Comparison of ENCODE assay signal across 10 cellular contexts in the genomic region with DNA sequence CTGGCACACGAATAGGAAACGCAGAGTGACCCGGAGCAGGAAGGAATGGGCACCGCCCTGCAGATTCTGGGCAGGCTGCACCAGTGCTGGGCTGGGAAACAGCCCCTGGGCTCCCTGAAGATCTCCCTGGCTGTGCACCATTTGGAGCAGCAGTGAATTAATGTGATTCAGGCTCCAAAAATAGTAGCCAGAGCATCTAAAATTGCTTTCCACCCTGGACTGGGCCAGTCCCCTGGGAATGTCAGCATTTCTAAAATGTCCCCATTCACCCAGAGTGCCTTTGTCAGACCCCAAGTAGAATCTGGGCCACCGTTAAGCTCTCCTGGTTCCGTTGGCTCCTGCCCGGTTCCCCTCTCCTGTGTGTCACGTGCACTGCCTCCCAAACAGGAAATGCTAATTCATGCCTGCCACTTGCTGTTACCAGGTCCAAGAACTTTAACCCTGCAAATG. TPM values are rescaled to one million over a fixed set of nuclear protein-coding genes. Genes with fewer than 3 reads are reported as not detected.
DNase-seq lines count a peak whose midpoint lies in the region; ATAC-seq and TF ChIP-seq lines count a peak whose summit lies in the region.
"Had no signal": no experiment of that assay in that cellular context is flagged by ENCODE, and none has a peak within 500 bp of the region (broad histone marks: within the 10 kb centered on the region; RNA-seq: fewer than 3 reads in every experiment).

No MANE protein-coding gene starts in this region.

- DNase-seq in HCT116 (ENCODE audit: low read depth, low spot score) (no peak), esophagus muscularis mucosa (ENCODE audit: extremely low spot score) (no peak), medulla oblongata (ENCODE audit: extremely low spot score) (peak; percentile 66), stomach (no peak), NCI-H1417 treated with DMSO at 0.1 percent for 48 hours (lab: John Stamatoyannopoulos, UW) (no peak), Karpas-422 (no peak), mesothelial cell of epicardium (ENCODE audit: low spot score in 2 of 2, unreplicated experiment in 2 of 2) (no peak), NCI-H187 treated with DMSO at 0.1 percent for 48 hours (lab: John Stamatoyannopoulos, UW) (no peak)
- DNase-seq: activated naive CD4-positive, alpha-beta T cell; NCI-H1105 treated with DMSO at 0.1 percent for 48 hours had no signal

- H3K27me3 ChIP-seq in HCT116 (ENCODE audit: insufficient read depth, low read length) = no peaks in the 10 kb centered on the region
- no peaks in the 10 kb centered on the region for H3K27me3 ChIP-seq in esophagus muscularis mucosa
- H3K27me3 ChIP-seq in stomach = no peaks in the 10 kb centered on the region
- no peaks in the 10 kb centered on the region for H3K27me3 ChIP-seq in Karpas-422 (ENCODE audit: low read length)

- H3K9me3 ChIP-seq in HCT116 (ENCODE audit: control insufficient read depth in 1 of 2, insufficient read depth in 1 of 2, low read depth in 1 of 2, low read length in 2 of 2) (no peaks in the 10 kb centered on the region), esophagus muscularis mucosa (no peaks in the 10 kb centered on the region), stomach (no peaks in the 10 kb centered on the region), Karpas-422 (ENCODE audit: low read length) (no peaks in the 10 kb centered on the region)

- no peak for TF ChIP-seq RAD21 in HCT116 (IDR thresholded peaks at IDR 0.05; ENCODE audit: low read depth)

- TF ChIP-seq POLR2A in HCT116 (IDR thresholded peaks at IDR 0.05; ENCODE audit: borderline replicate concordance, extremely low read depth, insufficient read depth, insufficient read length) (no peak), esophagus muscularis mucosa (IDR thresholded peaks at IDR 0.05; ENCODE audit: low read depth) (no peak), stomach (IDR thresholded peaks at IDR 0.05) (no peak)

- no peaks in the 10 kb centered on the region for H3K79me2 ChIP-seq in HCT116 (ENCODE audit: insufficient read depth, low read length)
- H3K79me2 ChIP-seq in Karpas-422 (ENCODE audit: low read length) = no peaks in the 10 kb centered on the region

- H3K9ac ChIP-seq in HCT116 (ENCODE audit: low read length) (0 out of 2 replicates have a peak overlapping the region, but pooled peaks have one; percentile 24), Karpas-422 (ENCODE audit: low read length) (no peak overlapping the region)

- H3K4me3 ChIP-seq in HCT116 (replicated peaks in 1 of 2; ENCODE audit: low read depth in 1 of 2, low read length in 2 of 2) (no peak overlapping the region), esophagus muscularis mucosa (peak overlapping the region; percentile 20 to 47 (median 35)), stomach (peak overlapping the region in 1 of 4 donors; percentile 21), Karpas-422 (ENCODE audit: low read length) (no peak overlapping the region)

- intact Hi-C loops in HCT116 (cut with micrococcal nuclease) (no loop called here), esophagus muscularis mucosa (cut with DNase I) (no loop called here), stomach (cut with DNase I; ENCODE audit: low total_unique reads) (no loop called here)

- H3K4me1 Mint-ChIP-seq in mesothelial cell of epicardium = peaks cover 4% of the 10 kb centered on the region

- H3K36me3 Mint-ChIP-seq in mesothelial cell of epicardium = no peaks in the 10 kb centered on the region

- H3K27me3 Mint-ChIP-seq in mesothelial cell of epicardium (ENCODE audit: low read depth) = peaks cover 13% of the 10 kb centered on the region

- H3K4me1 ChIP-seq in HCT116 (ENCODE audit: control insufficient read depth in 1 of 2, insufficient read depth in 2 of 2, low read length in 2 of 2) (peaks cover 31 to 50% of the 10 kb centered on the region in 2 experiments), esophagus muscularis mucosa (peaks cover 16 to 100% (median 91%) of the 10 kb centered on the region in 4 donors), stomach (peaks cover 13 to 55% (median 28%) of the 10 kb centered on the region in 4 donors), Karpas-422 (ENCODE audit: low read length) (no peaks in the 10 kb centered on the region)

- RAD21 ChIA-PET in HCT116 (lab: Charles Lee; ENCODE audit: low non-redundant PET in 1 of 2, low total read pairs in 2 of 2, uncharacterized antibody in 2 of 2, unreplicated experiment in 2 of 2) = no interaction called here

- H3K9me3 Mint-ChIP-seq in mesothelial cell of epicardium = peaks cover 11% of the 10 kb centered on the region

- BruUV-seq in HCT116 (replicated peaks; lab: Mats Ljungman, UMichigan) = no TSS peak

- H3K36me3 ChIP-seq in HCT116 (ENCODE audit: control insufficient read depth in 1 of 2, insufficient read depth in 2 of 2, low read length in 2 of 2) (0 out of 4 replicates have a peak, but pooled peaks cover 0 to 3% of the 10 kb centered on the region in 2 experiments), esophagus muscularis mucosa (peaks cover 0 to 9% (median 0%) of the 10 kb centered on the region in 4 donors), stomach (no peaks in the 10 kb centered on the region), Karpas-422 (ENCODE audit: insufficient read depth, low read length) (no peaks in the 10 kb centered on the region)

- no peaks in the 10 kb centered on the region for H3K9me2 ChIP-seq in HCT116 (ENCODE audit: insufficient read depth)
- H3K9me2 ChIP-seq in Karpas-422 (replicated peaks; ENCODE audit: insufficient read depth, low read length) = no peaks in the 10 kb centered on the region

- H3K27ac ChIP-seq in HCT116 (ENCODE audit: low read depth, low read length) (peak overlapping the region; percentile 47), esophagus muscularis mucosa (replicated peaks in 1 of 4) (peak overlapping the region; percentile 81 to 86 (median 84)), stomach (peak overlapping the region; percentile 45 to 82 (median 75)), Karpas-422 (ENCODE audit: low read length) (no peak overlapping the region)

- POLR2A ChIA-PET in HCT116 (lab: Charles Lee) = no interaction called here

- CTCF ChIA-PET in HCT116 (lab: Charles Lee) = no interaction called here

- H3K27ac Mint-ChIP-seq in mesothelial cell of epicardium = no peak overlapping the region

- ATAC-seq in HCT116 = no peak

- no peaks in the 10 kb centered on the region for H4K20me1 ChIP-seq in HCT116 (ENCODE audit: insufficient read depth)
- no peaks in the 10 kb centered on the region for H4K20me1 ChIP-seq in Karpas-422 (ENCODE audit: insufficient read depth, low read depth, low read length)

- H2AFZ ChIP-seq in HCT116 (ENCODE audit: low read depth, low read length, poor library complexity, severe bottlenecking) (no peak overlapping the region), Karpas-422 (ENCODE audit: low read length) (no peak overlapping the region)

- no peak overlapping the region for H3K4me3 Mint-ChIP-seq in mesothelial cell of epicardium

- TF ChIP-seq CTCF in HCT116 (IDR thresholded peaks at IDR 0.05 in 2 of 3, conservative IDR thresholded peaks at IDR 0.05 in 1 of 3; ENCODE audit: borderline replicate concordance in 1 of 3, insufficient read depth in 1 of 3, low read depth in 2 of 3, low read length in 2 of 3) = no peak
- TF ChIP-seq CTCF in esophagus muscularis mucosa (IDR thresholded peaks at IDR 0.05) = no peak
- TF ChIP-seq CTCF in stomach (IDR thresholded peaks at IDR 0.05) = no peak
- no peak for TF ChIP-seq CTCF in mesothelial cell of epicardium (IDR thresholded peaks at IDR 0.05; ENCODE audit: unreplicated experiment)

- 4% methylated on average over 7 of the region's 8 CpGs for WGBS in esophagus muscularis mucosa
- WGBS in stomach, 5 donors = 24 to 42% (median 27%) methylated on average over 8 of the region's 8 CpGs

- TF ChIP-seq EP300 in esophagus muscularis mucosa (IDR thresholded peaks at IDR 0.05) (no peak), stomach (IDR thresholded peaks at IDR 0.05) (no peak)

- H3K4me2 ChIP-seq in HCT116 (ENCODE audit: low read length) (peak overlapping the region; percentile 47; the same call in 1 of the 2 replicates), Karpas-422 (ENCODE audit: low read depth, low read length, poor library complexity, severe bottlenecking) (no peak overlapping the region)

TF ChIP-seq in HCT116, 20 proteins besides CTCF, POLR2A, EP300 and RAD21:
- no peak for TF ChIP-seq MAX (IDR thresholded peaks at IDR 0.05)
- no peak for TF ChIP-seq EZH2 (IDR thresholded peaks at IDR 0.05)
- TF ChIP-seq ZFX (IDR thresholded peaks at IDR 0.05) = no peak
- TF ChIP-seq CEBPB (IDR thresholded peaks at IDR 0.05; ENCODE audit: low read depth) = no peak
- no peak for TF ChIP-seq CBX3 (IDR thresholded peaks at IDR 0.05; ENCODE audit: low read depth)
- TF ChIP-seq TCF7L2 (IDR thresholded peaks at IDR 0.05; ENCODE audit: borderline replicate concordance, extremely low read depth, insufficient read depth, insufficient read length) = no peak
- TF ChIP-seq SP1 (IDR thresholded peaks at IDR 0.05; ENCODE audit: low read depth) = no peak
- TF ChIP-seq FOSL1 (IDR thresholded peaks at IDR 0.05; ENCODE audit: low read depth) = no peak
- no peak for TF ChIP-seq POLR2AphosphoS5 (IDR thresholded peaks at IDR 0.05; ENCODE audit: low read depth, low read length)
- no peak for TF ChIP-seq ATF3 (IDR thresholded peaks at IDR 0.05)

RNA-seq across cellular contexts. Expression of gene IRAG1, which starts 18.5 kb away (rescaled TPM):
- total RNA-seq in HCT116 (2021; ENCODE audit: unreplicated experiment) (3.7 TPM), esophagus muscularis mucosa (100 to 1,000 TPM; 205 to 338 (median 276) TPM), stomach (10 to 100 TPM; 24.6 to 60.7 (median 40.3) TPM), mesothelial cell of epicardium (13.1 to 13.8 TPM (median 13.6 TPM) in 3 replicates)
- 2.0 and 2.3 TPM in 2 replicates for polyA plus RNA-seq in HCT116 (2012)
- polyA plus RNA-seq in stomach = 10 to 100 TPM; 12.7 to 17.2 (median 17.1) TPM
- total RNA-seq in Karpas-422 (2014; rRNA removed; shearing (Covaris generic); ENCODE audit: low replicate concordance) = not detected in 2 replicates

Comparison
In these comparisons a context has a peak if more than half of its experiments do, and no peak if none do; other contexts are left out.
1. H3K4me3 ChIP-seq: peak in esophagus muscularis mucosa (4 of 4); none in HCT116 (0 of 2) and Karpas-422 (single experiment).